ENCODE assay signal across 14 cellular contexts in the genomic region with DNA sequence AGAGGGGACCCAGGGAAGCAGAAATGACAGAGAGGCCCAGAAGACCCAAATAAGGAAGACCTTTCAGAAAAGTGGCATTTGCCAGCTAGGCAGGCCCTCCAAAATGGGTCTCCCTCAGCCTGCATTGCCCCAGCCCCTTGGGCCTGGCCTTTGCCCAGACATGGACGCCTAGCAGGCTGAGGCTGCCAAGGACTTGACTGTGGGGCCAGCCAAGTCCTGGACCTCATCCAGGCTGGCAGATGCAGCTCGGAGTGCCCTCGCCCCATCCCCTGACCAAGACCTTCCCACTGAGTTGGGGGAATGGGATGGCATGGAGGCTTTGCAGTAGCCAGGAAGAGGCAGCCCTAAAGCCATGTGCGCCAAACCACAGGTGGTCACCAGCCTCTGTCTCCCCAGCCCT.
DNase-seq lines count a peak whose midpoint lies in the region; ATAC-seq and TF ChIP-seq lines count a peak whose summit lies in the region.
"Had no signal": no experiment of that assay in that cellular context is flagged by ENCODE, and none has a peak within 500 bp of the region (broad histone marks: within the 10 kb centered on the region; RNA-seq: fewer than 3 reads in every experiment).

No MANE protein-coding gene starts in this region.

- peak overlapping the region; percentile 71 for H3K27ac Mint-ChIP-seq in neural crest cell (ENCODE audit: unreplicated experiment)
- no peak overlapping the region for H3K27ac Mint-ChIP-seq in activated T-helper 17 cell treated with anti-CD3 and anti-CD28 coated beads, Interleukin-2, amount 50 U/mL, for 72 hours
- H3K27ac Mint-ChIP-seq: T-helper 2 cell treated with Interferon-gamma antibody and Interleukin-4, amounts not matched to agents 5 μg/mL and 100 μg/mL, for 36 hours had no signal

- no peaks in the 10 kb centered on the region for H3K27me3 Mint-ChIP-seq in neural crest cell (ENCODE audit: low read depth)
- H3K27me3 Mint-ChIP-seq in activated T-helper 17 cell treated with anti-CD3 and anti-CD28 coated beads, Interleukin-2, amount 50 U/mL, for 72 hours = no peaks in the 10 kb centered on the region

- no peaks in the 10 kb centered on the region for H3K27me3 ChIP-seq in right atrium auricular region
- H3K27me3 ChIP-seq: upper lobe of right lung had no signal

- ATAC-seq in Right ventricle myocardium superior (ENCODE audit: poor library complexity) (peak; percentile 73), GM18511 (IDR thresholded peaks at IDR 0.05; ENCODE audit: unreplicated experiment) (no peak), HG03196 (IDR thresholded peaks at IDR 0.05; ENCODE audit: unreplicated experiment) (no peak)
- ATAC-seq in activated T-helper 17 cell treated with anti-CD3 and anti-CD28 coated beads, Interleukin-2, amount 50 U/mL, for 72 hours (replicated peaks) = no peak
- ATAC-seq: activated CD4-positive, CD25-positive, alpha-beta regulatory T cell treated with anti-CD3 and anti-CD28 coated beads, Interleukin-2, amount 50 U/mL, for 24 hours; upper lobe of right lung had no signal

- no peaks in the 10 kb centered on the region for H3K36me3 Mint-ChIP-seq in neural crest cell (ENCODE audit: low read depth)
- H3K36me3 Mint-ChIP-seq in activated T-helper 17 cell treated with anti-CD3 and anti-CD28 coated beads, Interleukin-2, amount 50 U/mL, for 72 hours (ENCODE audit: low read depth) = peaks cover 12% of the 10 kb centered on the region

- H3K4me1 Mint-ChIP-seq in neural crest cell = peaks cover under 1% of the 10 kb centered on the region
- no peaks in the 10 kb centered on the region for H3K4me1 Mint-ChIP-seq in activated T-helper 17 cell treated with anti-CD3 and anti-CD28 coated beads, Interleukin-2, amount 50 U/mL, for 72 hours

- no peaks in the 10 kb centered on the region for H3K36me3 ChIP-seq in right atrium auricular region

- H3K27ac ChIP-seq in right atrium auricular region = no peak overlapping the region
- H3K27ac ChIP-seq: upper lobe of right lung had no signal

- no peaks in the 10 kb centered on the region for H3K9me3 Mint-ChIP-seq in neural crest cell
- no peaks in the 10 kb centered on the region for H3K9me3 Mint-ChIP-seq in activated T-helper 17 cell treated with anti-CD3 and anti-CD28 coated beads, Interleukin-2, amount 50 U/mL, for 72 hours
- H3K9me3 Mint-ChIP-seq: T-helper 2 cell treated with Interferon-gamma antibody and Interleukin-4, amounts not matched to agents 5 μg/mL and 100 μg/mL, for 36 hours had no signal

- no peak overlapping the region for H3K4me3 Mint-ChIP-seq in neural crest cell
- H3K4me3 Mint-ChIP-seq in activated T-helper 17 cell treated with anti-CD3 and anti-CD28 coated beads, Interleukin-2, amount 50 U/mL, for 72 hours = no peak overlapping the region
- H3K4me3 Mint-ChIP-seq: T-helper 2 cell treated with Interferon-gamma antibody and Interleukin-4, amounts not matched to agents 5 μg/mL and 100 μg/mL, for 36 hours had no signal

- no peak overlapping the region for H3K4me3 ChIP-seq in right atrium auricular region
- H3K4me3 ChIP-seq: upper lobe of right lung had no signal

- no peak for TF ChIP-seq CTCF in right atrium auricular region (IDR thresholded peaks at IDR 0.05)
- TF ChIP-seq CTCF in neural crest cell (conservative IDR thresholded peaks at IDR 0.05) = no peak

- peaks cover 0 to 16% of the 10 kb centered on the region in 2 donors for H3K4me1 ChIP-seq in right atrium auricular region
- H3K4me1 ChIP-seq: upper lobe of right lung had no signal

- DNase-seq in Right ventricle myocardium superior (peak; percentile 60), right atrium auricular region (ENCODE audit: low spot score) (no peak), globus pallidus (ENCODE audit: low spot score) (peak; percentile 76), neural crest cell (ENCODE audit: low read depth, low spot score) (no peak), iPS-NIHi7 (ENCODE audit: extremely low spot score) (no peak)
- DNase-seq: amniotic stem cell; EL; stimulated activated naive CD4-positive, alpha-beta T cell treated with Interleukin-2 at 50 U/mL for 16 hours; upper lobe of right lung had no signal

- intact Hi-C loops in Right ventricle myocardium superior (cut with DNase I) = no loop called here

- H3K9me3 ChIP-seq in right atrium auricular region = no peaks in the 10 kb centered on the region
- H3K9me3 ChIP-seq: upper lobe of right lung had no signal

Comparison
In these comparisons a context has a peak if more than half of its experiments do, and no peak if none do; other contexts are left out.
1. DNase-seq: peak in Right ventricle myocardium superior (single experiment) and globus pallidus (single experiment); none in right atrium auricular region (single experiment), neural crest cell (single experiment) and iPS-NIHi7 (single experiment).